Comparison of ENCODE assay signal across 8 cellular contexts in the genomic region with DNA sequence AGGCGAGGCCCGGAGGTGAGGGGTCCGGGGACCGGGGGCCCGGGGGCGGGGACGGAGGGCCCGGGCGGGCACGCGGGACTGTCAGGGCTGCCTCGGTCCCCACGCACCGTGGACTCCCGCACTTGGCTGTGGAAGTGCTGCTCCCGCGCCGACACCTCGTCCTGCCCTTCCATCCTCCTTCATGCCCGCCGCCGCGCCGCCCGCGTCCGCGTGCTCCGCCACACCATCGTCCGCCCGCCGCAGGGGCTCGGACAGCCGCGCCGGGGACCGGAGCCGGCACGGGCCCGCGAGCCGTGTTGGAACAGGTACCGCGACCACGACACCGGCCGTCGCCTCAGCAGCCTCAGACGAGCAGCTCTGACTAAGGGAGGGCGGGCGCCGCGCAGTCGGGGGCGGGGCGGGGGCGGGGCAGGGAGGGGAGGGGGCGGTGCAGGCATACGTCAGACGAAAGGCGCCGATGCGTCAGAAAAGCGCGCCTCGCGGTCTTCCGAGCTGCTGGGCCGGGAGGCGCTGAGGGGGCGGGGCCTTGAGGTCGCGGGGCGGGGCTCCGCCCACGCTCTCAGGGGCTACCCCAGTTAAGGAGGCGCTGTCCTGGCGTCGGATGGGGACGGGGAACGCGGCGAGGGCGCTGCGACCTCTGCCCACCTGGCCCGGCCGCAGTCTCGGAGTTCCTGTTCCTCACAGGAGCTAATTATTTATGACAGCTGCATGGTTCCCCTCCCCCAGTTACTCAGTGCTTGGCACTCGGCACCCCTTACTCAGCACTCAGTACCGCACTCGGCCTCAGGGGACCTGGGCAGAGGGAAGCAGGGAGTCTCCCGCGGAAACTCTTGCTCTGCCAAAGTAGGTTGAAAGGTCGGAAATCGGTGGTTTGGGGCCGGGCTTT. TPM values are rescaled to one million over a fixed set of nuclear protein-coding genes. Genes with fewer than 3 reads are reported as not detected.
DNase-seq lines count a peak whose midpoint lies in the region; ATAC-seq, FAIRE-seq and TF ChIP-seq lines count a peak whose summit lies in the region.

A gene with protein sequence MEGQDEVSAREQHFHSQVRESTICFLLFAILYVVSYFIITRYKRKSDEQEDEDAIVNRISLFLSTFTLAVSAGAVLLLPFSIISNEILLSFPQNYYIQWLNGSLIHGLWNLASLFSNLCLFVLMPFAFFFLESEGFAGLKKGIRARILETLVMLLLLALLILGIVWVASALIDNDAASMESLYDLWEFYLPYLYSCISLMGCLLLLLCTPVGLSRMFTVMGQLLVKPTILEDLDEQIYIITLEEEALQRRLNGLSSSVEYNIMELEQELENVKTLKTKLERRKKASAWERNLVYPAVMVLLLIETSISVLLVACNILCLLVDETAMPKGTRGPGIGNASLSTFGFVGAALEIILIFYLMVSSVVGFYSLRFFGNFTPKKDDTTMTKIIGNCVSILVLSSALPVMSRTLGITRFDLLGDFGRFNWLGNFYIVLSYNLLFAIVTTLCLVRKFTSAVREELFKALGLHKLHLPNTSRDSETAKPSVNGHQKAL (minus strand): TSS at position 363 of the 886 bp plus-strand sequence. CDS start 190 bp downstream, at position 173.

- TF ChIP-seq POLR2A in GM12891 (IDR thresholded peaks at IDR 0.05; ENCODE audit: low read depth, low read length) (peak; percentile 82), adrenal gland (IDR thresholded peaks at IDR 0.05) (peak; percentile 41 to 92)

- intact Hi-C loops in adrenal gland (cut with DNase I), result no loop called here
- intact Hi-C loops in heart right ventricle (cut with DNase I), result loop anchor here in 3 of 10 donors (5.0 to 10.0 kb wide), 3 partner anchors 52 to 242 kb away; a partner anchor contains a TSS
- intact Hi-C loops in posterior vena cava (cut with DNase I), result no loop called here
- intact Hi-C loops in upper lobe of right lung (cut with DNase I), result no loop called here

- H3K27me3 ChIP-seq in adrenal gland (no peaks in the 10 kb centered on the region), heart right ventricle (no peaks in the 10 kb centered on the region), upper lobe of right lung (no peaks in the 10 kb centered on the region)

- H3K4me1 ChIP-seq in adrenal gland (replicated peaks in 1 of 2), result peaks cover 18 to 19% of the 10 kb centered on the region in 2 donors
- H3K4me1 ChIP-seq in heart right ventricle, result peaks cover 0 to 45% (median 32%) of the 10 kb centered on the region in 9 donors
- peaks cover 19% of the 10 kb centered on the region for H3K4me1 ChIP-seq in upper lobe of right lung

- DNase-seq in GM12891 (ENCODE audit: insufficient read length, low spot score), result peak; percentile 86
- DNase-seq in NCI-H1436 treated with DMSO at 0.1 percent for 48 hours (lab: John Stamatoyannopoulos, UW), result peak; percentile 56
- DNase-seq in T-cell, result peak; percentile 82 to 96 (median 93)
- peak; percentile 91 to 96 (median 95) for DNase-seq in adrenal gland
- peak; percentile 93 to 96 for DNase-seq in heart right ventricle
- peak; percentile 98 for DNase-seq in posterior vena cava (ENCODE audit: low spot score)
- peak; percentile 97 for DNase-seq in upper lobe of right lung

- no peaks in the 10 kb centered on the region for H3K27me3 Mint-ChIP-seq in T-cell

- H3K27ac Mint-ChIP-seq in T-cell, result peak within 1 kb of the TSS; percentile 76 to 86

- H3K4me1 Mint-ChIP-seq in T-cell, result peaks cover 41 to 51% (median 44%) of the 10 kb centered on the region in 3 donors

- peak; percentile 93 for FAIRE-seq in GM12891 (lab: Jason Lieb, UNC)

- H3K4me3 ChIP-seq in adrenal gland (peak within 1 kb of the TSS; percentile 62 to 95 (median 80)), heart right ventricle (peak within 1 kb of the TSS; percentile 64 to 95 (median 84)), upper lobe of right lung (peak within 1 kb of the TSS; percentile 89)

- TF ChIP-seq CTCF in adrenal gland (IDR thresholded peaks at IDR 0.05) (peak; percentile 57 to 95 (median 84)), heart right ventricle (IDR thresholded peaks at IDR 0.05) (peak; percentile 41 to 75 (median 61)), upper lobe of right lung (IDR thresholded peaks at IDR 0.05) (peak; percentile 64)

- 0 to 2% (median 0%) methylated on average over 8 to 96 of the region's 97 CpGs for WGBS in adrenal gland, 4 donors
- 0% methylated on average over 61 to 97 of the region's 97 CpGs for WGBS in heart right ventricle, 2 donors

- no peaks in the 10 kb centered on the region for H3K9me3 ChIP-seq in adrenal gland (replicated peaks in 1 of 3)
- no peaks in the 10 kb centered on the region for H3K9me3 ChIP-seq in heart right ventricle
- no peaks in the 10 kb centered on the region for H3K9me3 ChIP-seq in upper lobe of right lung

- H3K36me3 Mint-ChIP-seq in T-cell, result no peaks in the 10 kb centered on the region

- H3K9me3 Mint-ChIP-seq in T-cell, result no peaks in the 10 kb centered on the region

- POLR2A ChIA-PET in T-cell (lab: Charles Lee), result interaction anchor here (0.5 to 1.5 kb wide), 5 partner anchors 30 to 58 kb away, joined by 3 to 7 read pairs (median 3); a partner anchor contains a TSS

- peak within 1 kb of the TSS; percentile 88 to 94 (median 89) for H3K4me3 Mint-ChIP-seq in T-cell

- H3K36me3 ChIP-seq in adrenal gland (replicated peaks in 1 of 2) (no peaks in the 10 kb centered on the region), heart right ventricle (no peaks in the 10 kb centered on the region), upper lobe of right lung (no peaks in the 10 kb centered on the region)

- ATAC-seq in HG02840 (IDR thresholded peaks at IDR 0.05; ENCODE audit: low FRiP score, unreplicated experiment) (peak; percentile 87), T-cell (replicated peaks in 1 of 4) (peak; percentile 85 to 89 (median 85)), heart right ventricle (peak; percentile 95 to 99 (median 98)), upper lobe of right lung (peak; percentile 95)

- CTCF ChIA-PET in T-cell (lab: Charles Lee), result interaction anchor here (0.6 to 1.9 kb wide), 9 partner anchors 11 to 454 kb away, joined by 3 to 16 read pairs (median 5); a partner anchor contains a TSS

- peak within 1 kb of the TSS; percentile 85 to 99 (median 93) for H3K27ac ChIP-seq in adrenal gland
- H3K27ac ChIP-seq in heart right ventricle, result peak within 1 kb of the TSS; percentile 82 to 98 (median 94)
- peak within 1 kb of the TSS; percentile 92 for H3K27ac ChIP-seq in upper lobe of right lung

TF ChIP-seq in GM12891, 5 proteins besides CTCF, POLR2A, EP300 and RAD21:
- no peak for TF ChIP-seq POU2F2 (IDR thresholded peaks at IDR 0.05; ENCODE audit: low read depth, low read length)
- 0 out of 2 replicates have a peak, but pooled peaks have one; percentile 20 for TF ChIP-seq TAF1 (IDR thresholded peaks at IDR 0.05; ENCODE audit: low read depth, low read length)
- TF ChIP-seq SPI1 (IDR thresholded peaks at IDR 0.05; ENCODE audit: low read depth, low read length), result no peak
- no peak for TF ChIP-seq PAX5 (IDR thresholded peaks at IDR 0.05; ENCODE audit: insufficient read depth, low read length, severe bottlenecking)
- peak; percentile 82 for TF ChIP-seq POLR2AphosphoS5 (IDR thresholded peaks at IDR 0.05; ENCODE audit: low read depth, low read length)

RNA-seq across cellular contexts. Expression of the gene that starts here (rescaled TPM):
- polyA plus RNA-seq in GM12891 (2012; ENCODE audit: low read depth, missing spikeins), result 10.8 TPM
- total RNA-seq in T-cell (10 to 100 TPM; 79.1 to 94.8 (median 83.8) TPM), adrenal gland (100 to 1,000 TPM in 6 of 8 donors, 10 to 100 TPM in 2; 86.7 to 341 (median 156) TPM), heart right ventricle (10 to 100 TPM; 25.5 to 45.5 (median 39.3) TPM), posterior vena cava (10 to 100 TPM; 55.5 to 65.1 TPM), upper lobe of right lung (70.5 TPM)
- polyA plus RNA-seq in adrenal gland (10 to 100 TPM; 16.9 to 69.6 (median 21.0) TPM), heart right ventricle (10 to 100 TPM in 1 of 2 donors, 1 to 10 TPM in 1; 9.0 to 13.1 TPM)

Comparison
In these comparisons a context has a peak if more than half of its experiments do, and no peak if none do; other contexts are left out.
1. Peak in every context shown above with its lines: DNase-seq, ATAC-seq, H3K4me3 ChIP-seq and H3K27ac ChIP-seq.